ENCODE assay signal across 1 cellular context in genomic region chr15:63856711-63857458, GRCh38.
TF ChIP-seq lines count a peak whose summit lies in the region.

No MANE protein-coding gene starts in this region.

TF ChIP-seq in HepG2, 621 proteins besides CTCF, POLR2A, EP300 and RAD21:
- TF ChIP-seq SP5 (CRISPR knock-in tag; IDR thresholded peaks at IDR 0.05; ENCODE audit: borderline replicate concordance, low read depth): no peak
- TF ChIP-seq GPBP1L1 (CRISPR knock-in tag; IDR thresholded peaks at IDR 0.05): no peak
- no peak for TF ChIP-seq ZNF333 (CRISPR knock-in tag; IDR thresholded peaks at IDR 0.05; ENCODE audit: borderline replicate concordance)
- no peak for TF ChIP-seq SP140L (CRISPR knock-in tag; IDR thresholded peaks at IDR 0.05; ENCODE audit: borderline replicate concordance)
- TF ChIP-seq FOXK1 (CRISPR knock-in tag; IDR thresholded peaks at IDR 0.05; ENCODE audit: borderline replicate concordance, low read depth): no peak
